8 cellular contexts compared by ENCODE assay signal in the genomic region with DNA sequence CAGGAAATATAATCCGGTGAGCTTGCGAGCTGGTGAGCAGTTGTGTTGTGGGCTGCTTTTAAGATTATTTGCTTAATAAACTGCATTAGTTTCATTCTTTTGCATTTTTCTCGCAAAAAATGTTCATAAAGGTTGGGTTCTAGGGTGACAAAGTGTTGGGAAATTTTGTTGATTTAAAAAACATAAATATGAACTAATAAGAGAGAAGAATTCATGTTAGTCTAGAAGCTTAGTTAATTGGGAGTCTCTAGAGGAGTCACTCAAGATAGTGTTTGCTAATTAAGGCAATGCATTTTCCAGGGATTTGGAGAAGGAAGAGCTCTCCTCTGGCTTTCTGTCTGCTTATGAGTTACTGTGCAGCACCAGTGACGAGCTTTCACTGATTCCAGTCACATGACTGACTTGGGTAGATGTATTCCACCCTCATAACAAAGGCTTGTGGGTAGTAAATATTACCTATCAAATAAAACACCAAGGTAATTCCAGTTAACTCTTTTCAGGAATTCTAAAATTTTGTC.
A peak's percentile ranks its signal among the peaks of the same experiment; 100 is the strongest.
DNase-seq lines count a peak whose midpoint lies in the region; ATAC-seq and TF ChIP-seq lines count a peak whose summit lies in the region.

No MANE protein-coding gene starts in this region.

- in situ Hi-C loops in HAP-1 (cut with MboI; ENCODE audit: low sequenced_read_pairs) = no loop called here

- H3K9me3 Mint-ChIP-seq in activated T-helper 2 cell treated with anti-CD3 and anti-CD28 coated beads, Interferon-gamma antibody, Interleukin-2, Interleukin-4, amounts not matched to agents 10 μg/mL and 5 μg/mL and 100 μg/mL, durations not matched to agents 14 hours and 24 hours and 36 hours = no peaks in the 10 kb centered on the region

- H3K27me3 ChIP-seq in osteoblast (ENCODE audit: insufficient read depth, low read length) (no peaks in the 10 kb centered on the region), HAP-1 (ENCODE audit: low read depth) (peaks cover 26% of the 10 kb centered on the region)

- H2AFZ ChIP-seq in osteoblast (ENCODE audit: low read length) = peak overlapping the region; percentile 33

- H3K36me3 ChIP-seq in osteoblast (ENCODE audit: insufficient read depth, low read length) (no peaks in the 10 kb centered on the region), HAP-1 (replicated peaks) (no peaks in the 10 kb centered on the region)

- intact Hi-C loops in activated T-helper 2 cell treated with anti-CD3 and anti-CD28 coated beads, Interferon-gamma antibody, Interleukin-2, Interleukin-4, amounts not matched to agents 10 μg/mL and 5 μg/mL and 100 μg/mL, durations not matched to agents 14 hours and 24 hours and 36 hours (cut with micrococcal nuclease) = loop anchor here (1.0 to 10.0 kb wide), 2 partner anchors 686 to 911 kb away; no protein-coding TSS in a partner anchor

- H3K27ac Mint-ChIP-seq in activated T-helper 2 cell treated with anti-CD3 and anti-CD28 coated beads, Interferon-gamma antibody, Interleukin-2, Interleukin-4, amounts not matched to agents 10 μg/mL and 5 μg/mL and 100 μg/mL, durations not matched to agents 14 hours and 24 hours and 36 hours = no peak overlapping the region

- H3K4me1 ChIP-seq in osteoblast (ENCODE audit: insufficient read depth, low read length) (peaks cover 26% of the 10 kb centered on the region), HAP-1 (no peaks in the 10 kb centered on the region)

- H3K79me2 ChIP-seq in osteoblast (ENCODE audit: insufficient read depth, low read length) = no peaks in the 10 kb centered on the region

- H3K4me2 ChIP-seq in osteoblast (ENCODE audit: insufficient read depth, low read length) = peak overlapping the region; percentile 66

- no peaks in the 10 kb centered on the region for H3K4me1 Mint-ChIP-seq in activated T-helper 2 cell treated with anti-CD3 and anti-CD28 coated beads, Interferon-gamma antibody, Interleukin-2, Interleukin-4, amounts not matched to agents 10 μg/mL and 5 μg/mL and 100 μg/mL, durations not matched to agents 14 hours and 24 hours and 36 hours (ENCODE audit: low read depth)

- H3K36me3 Mint-ChIP-seq in activated T-helper 2 cell treated with anti-CD3 and anti-CD28 coated beads, Interferon-gamma antibody, Interleukin-2, Interleukin-4, amounts not matched to agents 10 μg/mL and 5 μg/mL and 100 μg/mL, durations not matched to agents 14 hours and 24 hours and 36 hours (ENCODE audit: low read depth) = no peaks in the 10 kb centered on the region

- TF ChIP-seq CTCF in osteoblast (IDR thresholded peaks at IDR 0.05; ENCODE audit: extremely low read depth, low read depth, low read length) = no peak

- H3K27ac ChIP-seq in osteoblast (ENCODE audit: low read depth, low read length) = peak overlapping the region; percentile 31

- ATAC-seq in GM18870 (IDR thresholded peaks at IDR 0.05; ENCODE audit: unreplicated experiment) = peak; percentile 55
- peak; percentile 56 for ATAC-seq in HG02759 (IDR thresholded peaks at IDR 0.05; ENCODE audit: unreplicated experiment)
- ATAC-seq in SK-N-SH treated with all-trans-retinoic acid at 6 μM for 48 hours = peak; percentile 12

- H3K9me3 ChIP-seq in osteoblast (ENCODE audit: low read depth, low read length) = no peaks in the 10 kb centered on the region
- H3K9me3 ChIP-seq in HAP-1 = no peaks in the 10 kb centered on the region

- no peak for DNase-seq in osteoblast (ENCODE audit: insufficient read length, low spot score, missing footprints)
- no peak for DNase-seq in HAP-1 (ENCODE audit: low spot score in 2 of 2)
- DNase-seq in SIG-M5 (lab: John Stamatoyannopoulos, UW) = no peak
- no peak for DNase-seq in activated T-helper 2 cell treated with anti-CD3 and anti-CD28 coated beads, Interferon-gamma antibody, Interleukin-2, Interleukin-4, amounts not matched to agents 10 μg/mL and 5 μg/mL and 100 μg/mL, durations not matched to agents 14 hours and 24 hours and 36 hours (ENCODE audit: low spot score)
- DNase-seq in islet precursor cell = no peak

- no peaks in the 10 kb centered on the region for H3K27me3 Mint-ChIP-seq in activated T-helper 2 cell treated with anti-CD3 and anti-CD28 coated beads, Interferon-gamma antibody, Interleukin-2, Interleukin-4, amounts not matched to agents 10 μg/mL and 5 μg/mL and 100 μg/mL, durations not matched to agents 14 hours and 24 hours and 36 hours (ENCODE audit: low read depth)

- no peak overlapping the region for H3K4me3 Mint-ChIP-seq in activated T-helper 2 cell treated with anti-CD3 and anti-CD28 coated beads, Interferon-gamma antibody, Interleukin-2, Interleukin-4, amounts not matched to agents 10 μg/mL and 5 μg/mL and 100 μg/mL, durations not matched to agents 14 hours and 24 hours and 36 hours (ENCODE audit: low read depth)

- H3K4me3 ChIP-seq in osteoblast (ENCODE audit: insufficient read depth, low read length) = no peak overlapping the region
- no peak overlapping the region for H3K4me3 ChIP-seq in HAP-1

- no peaks in the 10 kb centered on the region for H4K20me1 ChIP-seq in osteoblast (ENCODE audit: insufficient read depth, low read length)

TF ChIP-seq in SK-N-SH treated with all-trans-retinoic acid at 6 μM for 48 hours, 23 proteins besides CTCF, POLR2A, EP300 and RAD21:
- TF ChIP-seq TCF4 (CRISPR knock-in tag; IDR thresholded peaks at IDR 0.05; ENCODE audit: borderline replicate concordance) (no peak), ZFP3 (CRISPR knock-in tag; IDR thresholded peaks at IDR 0.05) (no peak)
